11 cellular contexts compared by ENCODE assay signal in the genomic region with DNA sequence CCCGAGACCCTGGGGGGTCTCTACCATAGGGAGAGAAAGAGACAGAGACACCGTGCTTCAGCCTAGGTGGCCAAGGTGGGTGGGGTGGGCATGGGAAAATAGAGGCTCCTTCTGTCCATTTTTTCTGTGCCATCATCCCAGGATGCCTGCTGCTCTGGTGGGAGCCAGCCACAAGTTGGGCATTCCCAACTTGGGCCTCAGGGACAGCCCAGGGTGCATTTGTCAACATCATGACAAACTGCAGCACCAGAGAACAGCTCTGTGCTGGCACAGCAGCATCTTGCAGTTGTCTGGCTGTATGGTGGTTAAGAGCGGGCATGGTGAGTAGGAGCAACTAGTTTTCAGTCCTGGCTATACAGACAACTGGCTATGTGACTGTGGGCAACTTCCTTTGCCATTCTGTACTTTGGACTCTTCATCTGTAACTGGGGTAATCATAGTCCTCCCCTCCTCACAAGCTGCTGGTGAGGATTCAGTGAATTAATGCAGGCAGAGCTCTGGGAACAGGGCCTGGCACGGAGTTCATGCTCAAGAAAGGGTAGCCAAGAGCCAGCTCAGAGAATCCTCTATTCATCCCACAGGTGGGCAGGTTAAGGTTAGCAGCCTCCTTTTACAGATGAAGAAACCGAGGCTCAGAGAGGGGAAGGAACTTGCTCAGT.
DNase-seq lines count a peak whose midpoint lies in the region; ATAC-seq, FAIRE-seq and TF ChIP-seq lines count a peak whose summit lies in the region.
"Had no signal": no experiment of that assay in that cellular context is flagged by ENCODE, and none has a peak within 500 bp of the region (broad histone marks: within the 10 kb centered on the region; RNA-seq: fewer than 3 reads in every experiment).

No MANE protein-coding gene starts in this region.

- no peak for TF ChIP-seq CTCF in natural killer cell (IDR thresholded peaks at IDR 0.05)
- TF ChIP-seq CTCF in thoracic aorta (IDR thresholded peaks at IDR 0.05): no peak

- CTCF ChIA-PET in activated CD8-positive, alpha-beta memory T cell treated with anti-CD3 and anti-CD28 coated beads, Interleukin-2, amount 10 ng/mL, durations not matched to agents 7 days and 5 days (lab: Charles Lee): interaction anchor here (1.5 kb wide), 1 partner anchor 14 kb away, joined by 4 read pairs; no protein-coding TSS in a partner anchor

- H3K4me3 Mint-ChIP-seq in natural killer cell: peak overlapping the region; percentile 67
- no peak overlapping the region for H3K4me3 Mint-ChIP-seq in activated CD8-positive, alpha-beta memory T cell treated with anti-CD3 and anti-CD28 coated beads, Interleukin-2, amount 10 ng/mL, durations not matched to agents 7 days and 5 days

- intact Hi-C loops in natural killer cell (cut with micrococcal nuclease): no loop called here

- no peaks in the 10 kb centered on the region for H3K27me3 Mint-ChIP-seq in natural killer cell (ENCODE audit: low read depth in 2 of 2)
- H3K27me3 Mint-ChIP-seq in activated CD8-positive, alpha-beta memory T cell treated with anti-CD3 and anti-CD28 coated beads, Interleukin-2, amount 10 ng/mL, durations not matched to agents 7 days and 5 days: no peaks in the 10 kb centered on the region

- H3K27ac ChIP-seq in duodenal mucosa (ENCODE audit: low read depth, low read length): no peak overlapping the region
- H3K27ac ChIP-seq in thoracic aorta: peak overlapping the region; percentile 96 to 99

- no peak for ATAC-seq in natural killer cell
- no peak for ATAC-seq in thoracic aorta (ENCODE audit: insufficient number of reproducible peaks, low FRiP score, low read depth)
- no peak for ATAC-seq in activated CD8-positive, alpha-beta memory T cell treated with anti-CD3 and anti-CD28 coated beads, Interleukin-2, amount 10 ng/mL, durations not matched to agents 7 days and 5 days

- H3K4me1 ChIP-seq in duodenal mucosa (ENCODE audit: control insufficient read depth in 1 of 2, insufficient read depth in 2 of 2, low read length in 2 of 2) (peaks cover 58 to 59% of the 10 kb centered on the region in 2 donors), thoracic aorta (ENCODE audit: control insufficient read depth in 1 of 2, low read depth in 2 of 2) (peaks cover 34 to 73% of the 10 kb centered on the region in 2 donors)

- peak overlapping the region; percentile 33 to 50 for H3K9ac ChIP-seq in duodenal mucosa (ENCODE audit: low read depth in 1 of 2, low read length in 2 of 2)

- FAIRE-seq in frontal cortex (lab: Jason Lieb, UNC): no peak

- H3K27ac Mint-ChIP-seq in natural killer cell: peak overlapping the region; percentile 92 to 93
- H3K27ac Mint-ChIP-seq in activated CD8-positive, alpha-beta memory T cell treated with anti-CD3 and anti-CD28 coated beads, Interleukin-2, amount 10 ng/mL, durations not matched to agents 7 days and 5 days: no peak overlapping the region

- H3K27me3 ChIP-seq in duodenal mucosa (ENCODE audit: control insufficient read depth in 1 of 2, insufficient read depth in 2 of 2, low read length in 2 of 2) (no peaks in the 10 kb centered on the region), thoracic aorta (replicated peaks; ENCODE audit: insufficient read depth) (no peaks in the 10 kb centered on the region)

- H3K9me3 ChIP-seq in duodenal mucosa (ENCODE audit: control insufficient read depth in 1 of 2, low read length in 2 of 2) (no peaks in the 10 kb centered on the region), thoracic aorta (no peaks in the 10 kb centered on the region)

- no peaks in the 10 kb centered on the region for H3K36me3 Mint-ChIP-seq in natural killer cell
- H3K36me3 Mint-ChIP-seq in activated CD8-positive, alpha-beta memory T cell treated with anti-CD3 and anti-CD28 coated beads, Interleukin-2, amount 10 ng/mL, durations not matched to agents 7 days and 5 days: no peaks in the 10 kb centered on the region

- peak; percentile 28 for DNase-seq in activated effector memory CD4-positive, alpha-beta T cell treated with anti-CD3 and anti-CD28 coated beads, Interleukin-2, amount 50 U/mL, for 16 hours
- no peak for DNase-seq in activated effector memory CD4-positive, alpha-beta T cell treated with Interleukin-2 at 50 U/mL for 16 hours
- DNase-seq in natural killer cell (no peak), thoracic aorta (ENCODE audit: low spot score) (no peak), frontal cortex (ENCODE audit: low spot score in 2 of 2) (no peak), SIG-M5 treated with dmso at 0.1 percent for 504 hours (lab: John Stamatoyannopoulos, UW; ENCODE audit: unreplicated experiment) (no peak)
- DNase-seq in activated CD8-positive, alpha-beta memory T cell treated with anti-CD3 and anti-CD28 coated beads, Interleukin-2, amount 10 ng/mL, durations not matched to agents 7 days and 5 days: no peak
- DNase-seq: activated CD8-positive, alpha-beta memory T cell treated with anti-CD3 and anti-CD28 coated beads for 24 hours; NCI-H446; stimulated activated naive CD4-positive, alpha-beta T cell treated with Interleukin-2 at 50 U/mL for 16 hours had no signal

- H3K9me3 Mint-ChIP-seq in natural killer cell: no peaks in the 10 kb centered on the region
- no peaks in the 10 kb centered on the region for H3K9me3 Mint-ChIP-seq in activated CD8-positive, alpha-beta memory T cell treated with anti-CD3 and anti-CD28 coated beads, Interleukin-2, amount 10 ng/mL, durations not matched to agents 7 days and 5 days (ENCODE audit: low read depth)

- peaks cover 78 to 95% of the 10 kb centered on the region in 2 donors for H3K4me1 Mint-ChIP-seq in natural killer cell
- peaks cover 14% of the 10 kb centered on the region for H3K4me1 Mint-ChIP-seq in activated CD8-positive, alpha-beta memory T cell treated with anti-CD3 and anti-CD28 coated beads, Interleukin-2, amount 10 ng/mL, durations not matched to agents 7 days and 5 days

- H3K4me3 ChIP-seq in duodenal mucosa (ENCODE audit: low read depth in 1 of 2, low read length in 2 of 2) (no peak overlapping the region), thoracic aorta (peak overlapping the region; percentile 80)

- H3K36me3 ChIP-seq in duodenal mucosa (ENCODE audit: control insufficient read depth in 1 of 2, insufficient read depth in 2 of 2, low read length in 2 of 2) (peaks cover 0 to 9% of the 10 kb centered on the region in 2 donors), thoracic aorta (no peaks in the 10 kb centered on the region)
